ENCODE assay signal across 11 cellular contexts in the genomic region with DNA sequence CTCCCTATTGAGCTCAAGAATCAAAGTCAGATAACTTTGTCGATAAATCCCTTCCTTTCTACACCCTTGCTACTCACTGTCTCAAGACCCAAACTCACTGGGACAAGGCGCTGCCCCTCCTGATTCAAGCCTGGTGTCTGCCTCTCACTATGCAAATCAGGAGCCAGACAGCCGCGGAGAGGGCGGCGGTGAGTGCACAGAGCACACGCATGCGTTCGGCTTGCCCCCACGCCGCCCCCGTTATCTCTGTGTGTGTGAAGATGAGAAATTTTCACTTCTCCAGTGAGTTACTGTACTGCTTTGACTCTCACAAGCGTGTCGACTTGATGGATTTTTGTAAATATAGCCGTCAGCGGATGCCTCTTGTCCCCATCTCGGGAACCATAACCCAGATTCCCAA. TPM values are rescaled to one million over a fixed set of nuclear protein-coding genes. Genes with fewer than 3 reads are reported as not detected.
A peak's percentile ranks its signal among the peaks of the same experiment; 100 is the strongest.
DNase-seq lines count a peak whose midpoint lies in the region; ATAC-seq and TF ChIP-seq lines count a peak whose summit lies in the region.
"Not testable (repeated sequence)": the region's sequence is repeated elsewhere in the genome, so short reads cannot be mapped to it uniquely, and the experiment has no call there.
"Had no signal": no experiment of that assay in that cellular context is flagged by ENCODE, and none has a peak within 500 bp of the region (broad histone marks: within the 10 kb centered on the region; RNA-seq: fewer than 3 reads in every experiment).

No MANE protein-coding gene starts in this region.

- not testable (repeated sequence) for H3K4me3 Mint-ChIP-seq in activated B cell treated with CpG ODN at 0.5 μM for 24 hours

- intact Hi-C loops in activated B cell treated with CpG ODN at 0.5 μM for 24 hours (cut with micrococcal nuclease), result not testable (repeated sequence)

- peaks cover 13% of the 10 kb centered on the region for H3K4me1 Mint-ChIP-seq in activated B cell treated with CpG ODN at 0.5 μM for 24 hours

- H3K27ac Mint-ChIP-seq in activated B cell treated with CpG ODN at 0.5 μM for 24 hours, result not testable (repeated sequence)

- DNase-seq in activated B cell treated with CpG ODN at 0.5 μM for 24 hours, result not testable (repeated sequence)

- ATAC-seq in GM18861 (IDR thresholded peaks at IDR 0.05; ENCODE audit: unreplicated experiment) (peak; percentile 53), GM19395 (IDR thresholded peaks at IDR 0.05; ENCODE audit: unreplicated experiment) (peak; percentile 79), GM21717 (IDR thresholded peaks at IDR 0.05; ENCODE audit: unreplicated experiment) (peak; percentile 52), HG02798 (IDR thresholded peaks at IDR 0.05; ENCODE audit: poor library complexity, unreplicated experiment) (peak; percentile 90), HG03025 (IDR thresholded peaks at IDR 0.05; ENCODE audit: low FRiP score, unreplicated experiment) (peak; percentile 73), HG03342 (IDR thresholded peaks at IDR 0.05; ENCODE audit: unreplicated experiment) (peak; percentile 72), activated B cell treated with CpG ODN at 0.5 μM for 24 hours (ENCODE audit: low read depth) (peak; percentile 26)

- H3K27me3 Mint-ChIP-seq in activated B cell treated with CpG ODN at 0.5 μM for 24 hours, result not testable (repeated sequence)

- POLR2A ChIA-PET in activated B cell treated with CpG ODN at 0.5 μM for 24 hours (lab: Charles Lee), result not testable (repeated sequence)

- not testable (repeated sequence) for H3K9me3 Mint-ChIP-seq in activated B cell treated with CpG ODN at 0.5 μM for 24 hours

- TF ChIP-seq CTCF in activated B cell treated with CpG ODN at 0.5 μM for 24 hours (IDR thresholded peaks at IDR 0.05), result not testable (repeated sequence)

- CTCF ChIA-PET in activated B cell treated with CpG ODN at 0.5 μM for 24 hours (lab: Charles Lee), result not testable (repeated sequence)

- H3K36me3 Mint-ChIP-seq in activated B cell treated with CpG ODN at 0.5 μM for 24 hours (ENCODE audit: low read depth), result not testable (repeated sequence)

RNA-seq across cellular contexts. Expression of a gene that starts 47.0 kb away (rescaled TPM):
- total RNA-seq in activated B cell treated with CpG ODN at 0.5 μM for 24 hours, result not detected in 2 replicates
- total RNA-seq: B cell; Calu3; CD4-positive, alpha-beta T cell; G401 had no signal

Comparison
In these comparisons a context has a peak if more than half of its experiments do, and no peak if none do; other contexts are left out.
1. ATAC-seq: peak in every context shown above with its lines; median percentile 90 in HG02798; 79 in GM19395; 73 in HG03025; 72 in HG03342; 53 in GM18861; 52 in GM21717; 26 in activated B cell treated with CpG ODN at 0.5 μM for 24 hours.